ENCODE assay signal across 8 cellular contexts in the genomic region with DNA sequence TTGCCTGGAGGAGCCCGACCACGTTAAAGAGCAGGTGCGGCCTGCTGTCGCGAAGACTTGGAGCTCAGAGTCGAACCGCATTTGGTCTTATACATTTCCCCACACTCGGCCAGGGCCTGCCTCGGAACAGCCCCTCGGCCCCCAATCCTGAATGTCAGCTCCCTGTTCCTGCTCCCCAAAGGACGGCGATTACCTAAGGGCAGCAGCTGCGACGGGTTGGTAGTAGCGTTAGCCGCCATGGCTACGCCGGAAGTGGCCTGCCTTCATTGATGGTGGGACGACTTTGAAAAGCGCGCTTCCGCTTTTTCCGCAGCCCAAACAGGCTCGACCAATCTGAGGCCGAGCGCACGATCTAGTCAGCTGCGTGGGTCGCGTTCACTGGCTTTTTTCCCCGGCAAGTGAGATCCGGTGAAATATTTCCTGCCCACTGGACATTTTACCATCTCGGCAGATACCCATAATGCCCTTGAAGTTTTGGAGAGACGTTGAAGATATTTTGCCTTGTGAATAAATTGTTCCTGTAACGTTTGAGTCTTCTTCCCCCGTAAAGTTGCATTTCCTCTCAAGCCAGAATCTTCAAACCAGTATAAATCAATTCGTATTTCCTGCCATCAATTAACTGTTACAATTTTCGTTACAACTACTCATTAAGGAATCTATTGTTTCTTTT. TPM values are rescaled to one million over a fixed set of nuclear protein-coding genes. Genes with fewer than 3 reads are reported as not detected.
DNase-seq lines count a peak whose midpoint lies in the region; ATAC-seq and TF ChIP-seq lines count a peak whose summit lies in the region.

A gene (minus strand): TSS at position 254 of the 670 bp plus-strand sequence. CDS start 15 bp downstream, at position 239.

- peak; percentile 80 for TF ChIP-seq POLR2A in GM19099 (IDR thresholded peaks at IDR 0.05; ENCODE audit: extremely low read depth, insufficient read length, low read depth)

- TF ChIP-seq CTCF in AG09319 (IDR thresholded peaks at IDR 0.05; ENCODE audit: low read depth, low read length), result no peak

- DNase-seq in AG09319 (ENCODE audit: extremely low read depth, low read depth) (peak; percentile 76), NCI-H510A (lab: John Stamatoyannopoulos, UW) (peak; percentile 91), cerebellum (ENCODE audit: low spot score) (peak; percentile 86), kidney glomerular epithelial cell (lab: John Stamatoyannopoulos, UW) (peak; percentile 97)
- peak; percentile 81 for DNase-seq in activated CD4-positive, alpha-beta T cell treated with anti-CD3 and anti-CD28 coated beads for 1 hour
- DNase-seq in stimulated activated CD4-positive, alpha-beta T cell treated with anti-CD3 and anti-CD28 coated beads, Interleukin-1b, Interleukin-23, amount 100 ng/mL, for 1 hour (ENCODE audit: low read depth in 2 of 2), result peak; percentile 60 to 68

- peak; percentile 87 for ATAC-seq in HG03432 (IDR thresholded peaks at IDR 0.05; ENCODE audit: unreplicated experiment)

RNA-seq across cellular contexts. Expression of the gene that starts here (rescaled TPM):
- total RNA-seq in cerebellum, result 33.9 TPM

Comparison
In these comparisons a context has a peak if more than half of its experiments do, and no peak if none do; other contexts are left out.
1. Peak in every context shown above with its lines: DNase-seq and ATAC-seq.